In the genomic region with DNA sequence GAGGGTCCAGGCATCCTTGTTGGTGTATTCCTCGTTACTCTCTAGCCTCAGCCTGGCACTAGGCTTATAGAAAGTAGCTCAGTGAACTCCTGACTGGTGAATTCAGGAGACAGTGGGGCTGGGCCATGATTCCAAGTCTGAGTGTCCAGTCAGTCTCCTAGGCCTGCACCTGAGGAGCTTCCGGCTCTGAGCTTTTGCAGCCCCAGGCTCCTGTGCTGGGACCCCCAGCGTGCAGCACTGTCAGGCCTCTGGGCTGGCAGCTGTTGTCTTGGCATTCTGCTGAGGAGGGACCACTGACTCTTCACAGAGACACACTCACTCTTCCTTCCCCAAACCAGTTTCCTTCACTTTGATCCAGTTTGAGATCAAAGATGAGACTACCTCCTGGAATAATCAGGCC, we compare ENCODE assay signal across 27 cellular contexts.
"Had no signal": no experiment of that assay in that cellular context is flagged by ENCODE, and none has a peak within 500 bp of the region (broad histone marks: within the 10 kb centered on the region; RNA-seq: fewer than 3 reads in every experiment).

No MANE protein-coding gene starts in this region.

- H3K27me3 ChIP-seq: esophagus muscularis mucosa, foreskin keratinocyte, gastroesophageal sphincter, heart left ventricle, hepatocyte, pancreas, thyroid gland, vagina had no signal

- H3K4me3 Mint-ChIP-seq: naive thymus-derived CD8-positive, alpha-beta T cell; nephron progenitor cell; stimulated activated naive CD8-positive, alpha-beta T cell treated with anti-CD3 and anti-CD28 coated beads, Interleukin-15, amount 100 ng/mL, for 72 hours had no signal

- H3K9me3 ChIP-seq: esophagus muscularis mucosa, gastroesophageal sphincter, heart left ventricle, pancreas, thyroid gland, vagina had no signal

- H2AFZ ChIP-seq: hepatocyte had no signal

- H3K27me3 Mint-ChIP-seq: progenitor cell of endocrine pancreas had no signal

- DNase-seq: dermis blood vessel endothelial cell; effector memory CD4-positive, alpha-beta T cell; foreskin keratinocyte; kidney glomerular epithelial cell; mammary epithelial cell; mesendoderm; nephron progenitor cell; occipital lobe; stimulated activated CD4-positive, alpha-beta T cell treated with anti-CD3 and anti-CD28 coated beads, Interleukin-12 subunit alpha, Interleukin-12 subunit beta, amount 100 ng/mL, for 4 hours; stimulated activated CD4-positive, alpha-beta T cell treated with anti-CD3 and anti-CD28 coated beads, Interleukin-1b, Interleukin-23, amount 100 ng/mL, for 48 hours; stimulated activated CD4-positive, alpha-beta T cell treated with anti-CD3 and anti-CD28 coated beads, Interleukin-4, amount 100 ng/mL, for 1 hour; stimulated activated CD8-positive, alpha-beta memory T cell treated with anti-CD3 and anti-CD28 coated beads, Interleukin-4, amount 100 ng/mL, for 48 hours; stimulated activated naive CD4-positive, alpha-beta T cell; stimulated activated naive CD8-positive, alpha-beta T cell treated with anti-CD3 and anti-CD28 coated beads, Interleukin-15, amount 100 ng/mL, for 72 hours; thyroid gland; trophoblast cell had no signal

- H3K9me3 Mint-ChIP-seq: naive thymus-derived CD8-positive, alpha-beta T cell; nephron progenitor cell; stimulated activated naive CD8-positive, alpha-beta T cell treated with anti-CD3 and anti-CD28 coated beads, Interleukin-15, amount 100 ng/mL, for 72 hours had no signal

- H3K4me1 ChIP-seq: foreskin keratinocyte, pancreas, vagina had no signal

- H3K27ac Mint-ChIP-seq: nephron progenitor cell; progenitor cell of endocrine pancreas; stimulated activated naive CD8-positive, alpha-beta T cell treated with anti-CD3 and anti-CD28 coated beads, Interleukin-15, amount 100 ng/mL, for 72 hours had no signal

- H3K79me2 ChIP-seq: hepatocyte had no signal

- H3K4me2 ChIP-seq: hepatocyte, smooth muscle cell had no signal

- H3K4me1 Mint-ChIP-seq: naive thymus-derived CD8-positive, alpha-beta T cell; stimulated activated naive CD8-positive, alpha-beta T cell treated with anti-CD3 and anti-CD28 coated beads, Interleukin-15, amount 100 ng/mL, for 72 hours had no signal

- H3K36me3 ChIP-seq: heart left ventricle, thyroid gland, vagina had no signal

- H3K36me3 Mint-ChIP-seq: naive thymus-derived CD8-positive, alpha-beta T cell had no signal

- ATAC-seq: foreskin keratinocyte; gastroesophageal sphincter; heart left ventricle; naive thymus-derived CD8-positive, alpha-beta T cell; pancreas; sciatic nerve; stimulated activated naive CD8-positive, alpha-beta T cell treated with anti-CD3 and anti-CD28 coated beads, Interleukin-15, amount 100 ng/mL, for 72 hours had no signal

- H3K4me3 ChIP-seq: coronary artery, esophagus muscularis mucosa, gastroesophageal sphincter, heart left ventricle, hepatocyte, pancreas, smooth muscle cell, thyroid gland, vagina had no signal

- H3K27ac ChIP-seq: coronary artery, esophagus muscularis mucosa, foreskin keratinocyte, gastroesophageal sphincter, hepatocyte, pancreas, thyroid gland, vagina had no signal
